4 cellular contexts compared by ENCODE assay signal in the genomic region with DNA sequence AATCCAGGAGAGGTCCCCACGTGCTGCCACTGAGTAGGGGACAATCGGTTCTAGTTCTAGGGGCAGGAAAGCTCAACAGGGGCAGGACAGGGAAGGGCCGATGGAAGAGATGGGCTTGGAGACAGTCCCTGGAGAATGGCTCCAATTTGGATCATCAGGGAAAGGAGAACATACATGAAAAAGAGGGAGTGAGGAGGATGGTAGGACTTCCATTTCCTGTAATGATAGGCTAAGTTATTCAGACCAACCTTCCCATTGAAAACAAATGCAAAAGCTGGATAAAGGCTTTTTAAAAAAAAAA.
"Had no signal": no experiment of that assay in that cellular context is flagged by ENCODE, and none has a peak within 500 bp of the region (broad histone marks: within the 10 kb centered on the region; RNA-seq: fewer than 3 reads in every experiment).

No MANE protein-coding gene starts in this region.

- H3K27ac ChIP-seq: brain microvascular endothelial cell, hepatocyte, ovary had no signal

- FAIRE-seq: urothelium cell line had no signal

- H3K4me3 ChIP-seq: hepatocyte, ovary had no signal

- H3K79me2 ChIP-seq: hepatocyte had no signal

- H3K9me3 ChIP-seq: ovary had no signal

- H3K27me3 ChIP-seq: brain microvascular endothelial cell, hepatocyte, ovary had no signal

- H3K4me2 ChIP-seq: hepatocyte had no signal

- H3K36me3 ChIP-seq: brain microvascular endothelial cell, ovary had no signal
